ENCODE assay signal across 24 cellular contexts in the genomic region with DNA sequence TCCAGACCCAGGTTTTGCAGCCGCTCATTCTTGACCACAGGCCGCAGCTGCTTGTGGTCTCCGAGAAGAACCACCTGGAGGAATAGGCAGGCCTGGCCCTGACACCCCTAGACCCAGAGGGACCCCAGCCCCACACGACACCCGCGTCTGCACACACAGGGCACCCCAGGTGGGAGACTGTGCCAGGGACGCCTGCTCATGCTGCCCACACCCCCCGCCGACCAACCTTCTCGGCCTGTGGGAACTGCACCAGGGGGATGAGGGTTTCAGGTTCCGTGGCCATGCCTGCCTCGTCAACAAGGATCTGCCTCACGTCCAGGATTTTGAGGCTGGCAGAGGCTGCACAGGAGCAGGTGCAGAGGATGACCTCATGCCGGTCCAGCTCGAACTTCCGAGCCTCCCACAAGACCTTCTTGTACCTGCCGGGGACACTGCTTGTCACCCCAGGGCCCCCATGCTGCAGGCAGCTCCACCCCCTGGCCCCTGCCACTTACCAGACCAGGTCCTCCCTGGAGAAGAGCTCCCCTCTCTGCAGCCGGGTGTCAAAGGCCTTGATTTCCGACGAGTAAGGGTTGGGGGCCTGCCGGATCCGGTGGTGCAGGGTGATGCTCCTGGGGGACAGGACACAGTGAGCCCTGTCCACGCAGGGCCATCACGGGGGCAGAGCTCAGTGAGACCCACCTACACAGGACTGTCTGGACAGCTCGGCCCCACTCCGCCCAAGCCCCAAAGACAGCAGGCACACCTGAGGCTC. TPM values are rescaled to one million over a fixed set of nuclear protein-coding genes. Genes with fewer than 3 reads are reported as not detected.
DNase-seq lines count a peak whose midpoint lies in the region; ATAC-seq, FAIRE-seq and TF ChIP-seq lines count a peak whose summit lies in the region.
"Had no signal": no experiment of that assay in that cellular context is flagged by ENCODE, and none has a peak within 500 bp of the region (broad histone marks: within the 10 kb centered on the region; RNA-seq: fewer than 3 reads in every experiment).

No MANE protein-coding gene starts in this region.

- DNase-seq in HepG2 (ENCODE audit: low spot score) (no peak), right lobe of liver (no peak), HTR-8/SVneo (ENCODE audit: insufficient read length, low spot score) (no peak), RWPE2 (ENCODE audit: low spot score) (peak; percentile 88), neuronal stem cell (ENCODE audit: low spot score) (no peak), Right ventricle myocardium inferior (ENCODE audit: missing footprints) (no peak), chondrocyte (ENCODE audit: low spot score) (no peak)
- no peak for DNase-seq in activated CD8-positive, alpha-beta memory T cell treated with anti-CD3 and anti-CD28 coated beads, Interleukin-2, amount 50 U/mL, for 4 hours
- DNase-seq: 8988T; C1 segment of cervical spinal cord; CD4-positive, CD25-positive, alpha-beta regulatory T cell; CD8-positive, alpha-beta memory T cell; COR-L47; DMS153; DMS79; GDM1; GM23248; HCEC 1CT had no signal

- in situ Hi-C loops in HepG2 (cut with HindIII; ENCODE audit: extremely low pct_ligation_motif_present, low pct_unique_long_range_greater_than_20kb), result no loop called here

- no peaks in the 10 kb centered on the region for H3K27me3 Mint-ChIP-seq in chondrocyte (ENCODE audit: low read depth)
- H3K27me3 Mint-ChIP-seq: CD4-positive, CD25-positive, alpha-beta regulatory T cell; CD8-positive, alpha-beta memory T cell had no signal

- no peak overlapping the region for H2BK15ac ChIP-seq in neuronal stem cell (ENCODE audit: low read length)

- H2AFZ ChIP-seq in HepG2 (ENCODE audit: low read length), result no peak overlapping the region
- H2AFZ ChIP-seq in neuronal stem cell (ENCODE audit: low read length), result no peak overlapping the region
- H2AFZ ChIP-seq: GM23248 had no signal

- H3K14ac ChIP-seq in neuronal stem cell (ENCODE audit: low read length), result peak overlapping the region; percentile 89

- TF ChIP-seq POLR2A in HepG2 (IDR thresholded peaks at IDR 0.05; ENCODE audit: insufficient read depth in 1 of 2, low read depth in 2 of 2, low read length in 2 of 2) (no peak), right lobe of liver (IDR thresholded peaks at IDR 0.05) (no peak)

- no peaks in the 10 kb centered on the region for H3K79me2 ChIP-seq in HepG2 (ENCODE audit: insufficient read depth, low read length)

- peak overlapping the region; percentile 10 for H2BK12ac ChIP-seq in neuronal stem cell (ENCODE audit: low read length)

- H3K18ac ChIP-seq in neuronal stem cell (ENCODE audit: low read length), result peak overlapping the region; percentile 38

- peaks cover 1% of the 10 kb centered on the region for H3K79me1 ChIP-seq in neuronal stem cell (ENCODE audit: low read depth, low read length)

- H3K27ac ChIP-seq in HepG2 (ENCODE audit: extremely low read length, insufficient read depth, low read length), result no peak overlapping the region
- H3K27ac ChIP-seq in right lobe of liver, result no peak overlapping the region
- H3K27ac ChIP-seq in RWPE2 (ENCODE audit: poor library complexity, severe bottlenecking), result no peak overlapping the region
- H3K27ac ChIP-seq in neuronal stem cell (replicated peaks; ENCODE audit: low read length), result no peak overlapping the region
- H3K27ac ChIP-seq: GM23248, KMS-11 had no signal

- H3K9ac ChIP-seq in HepG2 (ENCODE audit: insufficient read depth, low read depth, low read length) (no peak overlapping the region), neuronal stem cell (ENCODE audit: low read depth, low read length, poor library complexity) (no peak overlapping the region)
- H3K9ac ChIP-seq: GM23248, KMS-11 had no signal

- H2BK5ac ChIP-seq in neuronal stem cell (ENCODE audit: low read length), result no peak overlapping the region

- H3K9me3 Mint-ChIP-seq in chondrocyte (ENCODE audit: low read depth), result no peaks in the 10 kb centered on the region
- H3K9me3 Mint-ChIP-seq: CD4-positive, CD25-positive, alpha-beta regulatory T cell; CD8-positive, alpha-beta memory T cell had no signal

- peak overlapping the region; percentile 65 for H3K23ac ChIP-seq in neuronal stem cell (ENCODE audit: low read depth, low read length, poor library complexity)

- H3K4me2 ChIP-seq in HepG2 (ENCODE audit: low read depth, low read length), result no peak overlapping the region
- H3K4me2 ChIP-seq in neuronal stem cell (ENCODE audit: insufficient read depth, low read length, poor library complexity, severe bottlenecking), result no peak overlapping the region
- H3K4me2 ChIP-seq: KMS-11 had no signal

- H3K4me3 Mint-ChIP-seq in chondrocyte (ENCODE audit: unreplicated experiment), result no peak overlapping the region
- H3K4me3 Mint-ChIP-seq: CD8-positive, alpha-beta memory T cell had no signal

- H3K27ac Mint-ChIP-seq in chondrocyte (ENCODE audit: unreplicated experiment), result no peak overlapping the region

- peaks cover 21% of the 10 kb centered on the region for H3K4me1 ChIP-seq in HepG2 (ENCODE audit: insufficient read depth, low read length)
- H3K4me1 ChIP-seq in right lobe of liver, result no peaks in the 10 kb centered on the region
- no peaks in the 10 kb centered on the region for H3K4me1 ChIP-seq in RWPE2 (ENCODE audit: insufficient read depth, poor library complexity, severe bottlenecking)
- peaks cover 8 to 10% of the 10 kb centered on the region in 2 donors for H3K4me1 ChIP-seq in neuronal stem cell (ENCODE audit: control insufficient read depth in 2 of 2, insufficient read depth in 1 of 2, low read depth in 1 of 2, low read length in 2 of 2)

- no peak for FAIRE-seq in HepG2 (lab: Jason Lieb, UNC)
- peak; percentile 60 for FAIRE-seq in HTR-8/SVneo (lab: Jason Lieb, UNC)
- FAIRE-seq: GM19239, H54 had no signal

- no peak overlapping the region for H4K8ac ChIP-seq in neuronal stem cell (ENCODE audit: low read depth, low read length)

- intact Hi-C loops in HepG2 (cut with micrococcal nuclease; ENCODE audit: unreplicated experiment), result no loop called here
- intact Hi-C loops in right lobe of liver (cut with DNase I), result no loop called here
- intact Hi-C loops in Right ventricle myocardium inferior (cut with DNase I), result no loop called here

- 95% methylated on average over 18 of the region's 26 CpGs for WGBS in HepG2 (ENCODE audit: low lambda C conversion rate)
- WGBS in right lobe of liver (ENCODE audit: insufficient coverage, low coverage, low lambda C conversion rate, missing lambda C conversion rate), result 100% methylated on average over 1 of the region's 26 CpGs
- WGBS in neuronal stem cell (ENCODE audit: extremely low coverage in 2 of 2, insufficient read length in 2 of 2, insufficient replicate concordance in 1 of 2), 2 donors, result no CpG with 5 or more reads among the region's 26 CpGs

- CTCF ChIA-PET in HepG2 (lab: Yijun Ruan, JAX; ENCODE audit: low intra/inter-chr PET ratio, low total read pairs), result no interaction called here

- POLR2A ChIA-PET in HepG2 (lab: Yijun Ruan, JAX), result interaction anchor here (1.4 kb wide), 1 partner anchor 13 kb away, joined by 3 read pairs; the partner anchor contains the start of gene HELZ2

- no peaks in the 10 kb centered on the region for H3K9me3 ChIP-seq in HepG2 (ENCODE audit: low read length)
- H3K9me3 ChIP-seq in right lobe of liver, result no peaks in the 10 kb centered on the region
- H3K9me3 ChIP-seq in RWPE2 (ENCODE audit: severe bottlenecking), result no peaks in the 10 kb centered on the region
- H3K9me3 ChIP-seq in neuronal stem cell (replicated peaks in 1 of 2; ENCODE audit: control insufficient read depth in 2 of 2, insufficient read depth in 1 of 2, low read depth in 1 of 2, low read length in 2 of 2), result no peaks in the 10 kb centered on the region

- ATAC-seq in HepG2, result no peak
- ATAC-seq in right lobe of liver, result no peak
- no peak for ATAC-seq in RWPE2 (ENCODE audit: low read depth)
- no peak for ATAC-seq in Right ventricle myocardium inferior

- H3K36me3 Mint-ChIP-seq in chondrocyte (ENCODE audit: low read depth), result peaks cover 4% of the 10 kb centered on the region

- H3K27me3 ChIP-seq in HepG2 (ENCODE audit: control insufficient read depth in 1 of 2, insufficient read depth in 2 of 2, low read length in 2 of 2), result peaks cover 3 to 4% of the 10 kb centered on the region in 2 experiments; a peak in 2 of 5 replicates
- no peaks in the 10 kb centered on the region for H3K27me3 ChIP-seq in right lobe of liver
- no peaks in the 10 kb centered on the region for H3K27me3 ChIP-seq in RWPE2 (ENCODE audit: insufficient read depth, poor library complexity, severe bottlenecking)
- H3K27me3 ChIP-seq in neuronal stem cell (ENCODE audit: control insufficient read depth in 3 of 3, insufficient read depth in 3 of 3, low read depth in 1 of 3, low read length in 3 of 3), result no peaks in the 10 kb centered on the region

- TF ChIP-seq RAD21 in HepG2 (CRISPR knock-in tag; IDR thresholded peaks at IDR 0.05), result no peak

- H4K91ac ChIP-seq in neuronal stem cell (ENCODE audit: low read depth, low read length, poor library complexity), result no peak overlapping the region

- H4K20me1 ChIP-seq in HepG2 (ENCODE audit: insufficient read depth, low read length), result no peaks in the 10 kb centered on the region; the same call in 1 of the 2 replicates

- no peak overlapping the region for H3K4me3 ChIP-seq in HepG2 (replicated peaks in 1 of 3; ENCODE audit: insufficient read depth in 1 of 3, low read depth in 2 of 3, low read length in 3 of 3)
- H3K4me3 ChIP-seq in right lobe of liver, result no peak overlapping the region
- H3K4me3 ChIP-seq in RWPE2 (ENCODE audit: severe bottlenecking), result no peak overlapping the region
- peak overlapping the region in 1 of 2 donors; percentile 37 for H3K4me3 ChIP-seq in neuronal stem cell (ENCODE audit: low read length in 2 of 2)
- H3K4me3 ChIP-seq: GM23248 had no signal

- H2AK5ac ChIP-seq in neuronal stem cell (ENCODE audit: low read depth, low read length), result peak overlapping the region; percentile 81

- no TSS peak for BruUV-seq in HepG2 (replicated peaks; lab: Mats Ljungman, UMichigan)

- no peak overlapping the region for H2BK120ac ChIP-seq in neuronal stem cell (ENCODE audit: low read depth, low read length)

- no peak overlapping the region for H3K4ac ChIP-seq in neuronal stem cell (ENCODE audit: low read length)

- no peak for TF ChIP-seq EP300 in HepG2 (IDR thresholded peaks at IDR 0.05; ENCODE audit: low read depth in 2 of 2, low read length in 2 of 2)
- TF ChIP-seq EP300 in HepG2 (CRISPR knock-in tag; IDR thresholded peaks at IDR 0.05; ENCODE audit: borderline replicate concordance), result no peak

- H3K4me1 Mint-ChIP-seq in chondrocyte (ENCODE audit: low read depth), result no peaks in the 10 kb centered on the region

- H3K36me3 ChIP-seq in HepG2 (replicated peaks in 1 of 2; ENCODE audit: control insufficient read depth in 1 of 2, insufficient read depth in 2 of 2, low read length in 2 of 2) (no peaks in the 10 kb centered on the region; a peak in 1 of 5 replicates), right lobe of liver (peaks cover 0 to 43% (median 15%) of the 10 kb centered on the region in 4 donors), RWPE2 (ENCODE audit: low read depth) (peaks cover 43% of the 10 kb centered on the region), neuronal stem cell (replicated peaks in 1 of 2; ENCODE audit: control insufficient read depth in 2 of 2, insufficient read depth in 2 of 2, low read length in 2 of 2) (no peaks in the 10 kb centered on the region)

- TF ChIP-seq CTCF in HepG2 (CRISPR knock-in tag; IDR thresholded peaks at IDR 0.05) (no peak), right lobe of liver (IDR thresholded peaks at IDR 0.05) (no peak), RWPE2 (IDR thresholded peaks at IDR 0.05; ENCODE audit: poor library complexity, severe bottlenecking) (no peak), chondrocyte (IDR thresholded peaks at IDR 0.05) (no peak)

RNA-seq across cellular contexts. Expression of gene FNDC11, which starts 7.1 kb away (rescaled TPM):
- total RNA-seq in HepG2 (2016; rRNA removed; fragmentation: Illumina TruSeq; extraction: Trizol) (not detected in 2 replicates), right lobe of liver (not detected), Right ventricle myocardium inferior (0.16 TPM), chondrocyte (0.25 to 0.38 TPM in 2 of 3 replicates, not detected in the other)
- total RNA-seq in HepG2 (2016; cell fraction: cytosol; rRNA removed; fragmentation: Illumina TruSeq; extraction: Trizol; ENCODE audit: low read depth), result not detected in 2 replicates
- total RNA-seq in HepG2 (2016; cell fraction: insoluble cytoplasmic fraction; rRNA removed; fragmentation: Illumina TruSeq; extraction: Trizol), result not detected in 2 replicates
- total RNA-seq in HepG2 (2016; cell fraction: membrane; rRNA removed; fragmentation: Illumina TruSeq; extraction: Trizol), result not detected in 2 replicates
- not detected in 2 replicates for total RNA-seq in HepG2 (2016; cell fraction: nucleus; rRNA removed; fragmentation: Illumina TruSeq; extraction: Trizol)
- 0.07 and 0.13 TPM in 2 replicates for polyA plus RNA-seq in HepG2 (2011; rRNA removed)
- polyA plus RNA-seq in HepG2 (2011; cell fraction: cytosol; rRNA removed), result 0.19 and 0.23 TPM in 2 replicates
- polyA plus RNA-seq in HepG2 (2011; cell fraction: nucleus; rRNA removed), result 0.45 and 0.48 TPM in 2 replicates
- 0.05 TPM in 1 of 2 replicates, not detected in the other for polyA plus RNA-seq in HepG2 (2012)
- not detected in 2 replicates for polyA plus RNA-seq in HepG2 (2016; cell fraction: cytosol; fragmentation: Illumina TruSeq; extraction: Trizol; ENCODE audit: low read depth)
- not detected in 2 replicates for polyA plus RNA-seq in HepG2 (2016; cell fraction: insoluble cytoplasmic fraction; fragmentation: Illumina TruSeq; extraction: Trizol; ENCODE audit: low read depth)
- polyA plus RNA-seq in HepG2 (2016; cell fraction: membrane; fragmentation: Illumina TruSeq; extraction: Trizol; ENCODE audit: low read depth), result not detected in 2 replicates
- polyA plus RNA-seq in HepG2 (2016; cell fraction: nucleus; fragmentation: Illumina TruSeq; extraction: Trizol; ENCODE audit: insufficient read depth, low read depth), result not detected in 2 replicates
- 0.10 and 0.84 TPM in 2 replicates for polyA minus RNA-seq in HepG2 (2011; rRNA and poly(A)+ RNA removed; ENCODE audit: low replicate concordance)
- not detected in 2 replicates for polyA minus RNA-seq in HepG2 (2011; cell fraction: cytosol; rRNA and poly(A)+ RNA removed)
- polyA minus RNA-seq in HepG2 (2011; cell fraction: nucleus; rRNA and poly(A)+ RNA removed), result not detected in 2 replicates
- polyA plus RNA-seq in neuronal stem cell (2013, experiment 1 of 2), result 7.5 TPM
- polyA plus RNA-seq in neuronal stem cell (2013, experiment 2 of 2), result 7.2 TPM
- total RNA-seq: Daoy had no signal
- polyA plus RNA-seq: CD8-positive, alpha-beta memory T cell had no signal

RNA-seq across cellular contexts. Expression of gene HELZ2, which starts 13.0 kb away (rescaled TPM):
- total RNA-seq in HepG2 (2016; rRNA removed; fragmentation: Illumina TruSeq; extraction: Trizol) (8.4 and 10.1 TPM in 2 replicates), right lobe of liver (10 to 100 TPM; 14.8 to 30.3 (median 24.1) TPM), Right ventricle myocardium inferior (12.8 TPM), chondrocyte (13.6 to 18.1 TPM (median 14.9 TPM) in 3 replicates)
- total RNA-seq in HepG2 (2016; cell fraction: cytosol; rRNA removed; fragmentation: Illumina TruSeq; extraction: Trizol; ENCODE audit: low read depth), result 1.7 and 2.1 TPM in 2 replicates
- total RNA-seq in HepG2 (2016; cell fraction: insoluble cytoplasmic fraction; rRNA removed; fragmentation: Illumina TruSeq; extraction: Trizol), result 6.8 and 10.0 TPM in 2 replicates
- total RNA-seq in HepG2 (2016; cell fraction: membrane; rRNA removed; fragmentation: Illumina TruSeq; extraction: Trizol), result 2.8 and 4.3 TPM in 2 replicates
- 12.8 and 18.4 TPM in 2 replicates for total RNA-seq in HepG2 (2016; cell fraction: nucleus; rRNA removed; fragmentation: Illumina TruSeq; extraction: Trizol)
- polyA plus RNA-seq in HepG2 (2011; rRNA removed), result 9.6 and 16.1 TPM in 2 replicates
- polyA plus RNA-seq in HepG2 (2011; cell fraction: cytosol; rRNA removed), result 4.5 and 6.0 TPM in 2 replicates
- polyA plus RNA-seq in HepG2 (2011; cell fraction: nucleus; rRNA removed), result 39.6 and 48.2 TPM in 2 replicates
- 12.3 and 14.4 TPM in 2 replicates for polyA plus RNA-seq in HepG2 (2012)
- 0.26 and 0.46 TPM in 2 replicates for polyA plus RNA-seq in HepG2 (2016; cell fraction: cytosol; fragmentation: Illumina TruSeq; extraction: Trizol; ENCODE audit: low read depth)
- polyA plus RNA-seq in HepG2 (2016; cell fraction: insoluble cytoplasmic fraction; fragmentation: Illumina TruSeq; extraction: Trizol; ENCODE audit: low read depth), result 5.2 and 6.9 TPM in 2 replicates
- polyA plus RNA-seq in HepG2 (2016; cell fraction: membrane; fragmentation: Illumina TruSeq; extraction: Trizol; ENCODE audit: low read depth), result 0.43 and 0.84 TPM in 2 replicates
- 17.4 and 18.8 TPM in 2 replicates for polyA plus RNA-seq in HepG2 (2016; cell fraction: nucleus; fragmentation: Illumina TruSeq; extraction: Trizol; ENCODE audit: insufficient read depth, low read depth)
- polyA minus RNA-seq in HepG2 (2011; rRNA and poly(A)+ RNA removed; ENCODE audit: low replicate concordance), result 33.2 and 74.9 TPM in 2 replicates
- polyA minus RNA-seq in HepG2 (2011; cell fraction: cytosol; rRNA and poly(A)+ RNA removed), result 41.7 and 42.0 TPM in 2 replicates
- polyA minus RNA-seq in HepG2 (2011; cell fraction: nucleus; rRNA and poly(A)+ RNA removed), result 35.3 and 47.0 TPM in 2 replicates
- 5.7 TPM for polyA plus RNA-seq in neuronal stem cell (2013, experiment 1 of 2)
- polyA plus RNA-seq in neuronal stem cell (2013, experiment 2 of 2), result 5.8 TPM

RNA-seq across cellular contexts. Expression of gene SRMS, which starts 13.5 kb away (rescaled TPM):
- total RNA-seq in HepG2 (2016; rRNA removed; fragmentation: Illumina TruSeq; extraction: Trizol), result not detected in 2 replicates
- total RNA-seq in HepG2 (2016; cell fraction: cytosol; rRNA removed; fragmentation: Illumina TruSeq; extraction: Trizol; ENCODE audit: low read depth), result not detected in 2 replicates
- total RNA-seq in HepG2 (2016; cell fraction: insoluble cytoplasmic fraction; rRNA removed; fragmentation: Illumina TruSeq; extraction: Trizol), result not detected in 2 replicates
- not detected in 2 replicates for total RNA-seq in HepG2 (2016; cell fraction: membrane; rRNA removed; fragmentation: Illumina TruSeq; extraction: Trizol)
- total RNA-seq in HepG2 (2016; cell fraction: nucleus; rRNA removed; fragmentation: Illumina TruSeq; extraction: Trizol), result not detected in 2 replicates
- polyA plus RNA-seq in HepG2 (2011; rRNA removed), result 0.09 TPM in 1 of 2 replicates, not detected in the other
- not detected in 2 replicates for polyA plus RNA-seq in HepG2 (2011; cell fraction: cytosol; rRNA removed)
- 0.10 and 0.37 TPM in 2 replicates for polyA plus RNA-seq in HepG2 (2011; cell fraction: nucleus; rRNA removed)
- polyA plus RNA-seq in HepG2 (2012), result 0.17 TPM in 1 of 2 replicates, not detected in the other
- not detected in 2 replicates for polyA plus RNA-seq in HepG2 (2016; cell fraction: cytosol; fragmentation: Illumina TruSeq; extraction: Trizol; ENCODE audit: low read depth)
- not detected in 2 replicates for polyA plus RNA-seq in HepG2 (2016; cell fraction: insoluble cytoplasmic fraction; fragmentation: Illumina TruSeq; extraction: Trizol; ENCODE audit: low read depth)
- polyA plus RNA-seq in HepG2 (2016; cell fraction: membrane; fragmentation: Illumina TruSeq; extraction: Trizol; ENCODE audit: low read depth), result not detected in 2 replicates
- not detected in 2 replicates for polyA plus RNA-seq in HepG2 (2016; cell fraction: nucleus; fragmentation: Illumina TruSeq; extraction: Trizol; ENCODE audit: insufficient read depth, low read depth)
- polyA minus RNA-seq in HepG2 (2011; rRNA and poly(A)+ RNA removed; ENCODE audit: low replicate concordance), result 0.28 TPM in 1 of 2 replicates, not detected in the other
- polyA minus RNA-seq in HepG2 (2011; cell fraction: cytosol; rRNA and poly(A)+ RNA removed), result not detected in 2 replicates
- not detected in 2 replicates for polyA minus RNA-seq in HepG2 (2011; cell fraction: nucleus; rRNA and poly(A)+ RNA removed)
- not detected for total RNA-seq in right lobe of liver
- not detected for polyA plus RNA-seq in neuronal stem cell (2013, experiment 1 of 2)
- polyA plus RNA-seq in neuronal stem cell (2013, experiment 2 of 2), result not detected
- not detected for total RNA-seq in Right ventricle myocardium inferior
- total RNA-seq in chondrocyte, result not detected in 3 replicates
- total RNA-seq: A673; CD4-positive, CD25-positive, alpha-beta regulatory T cell; CD8-positive, alpha-beta memory T cell; Daoy; GM23248 had no signal
- polyA plus RNA-seq: AG04450; CD4-positive, CD25-positive, alpha-beta regulatory T cell; CD8-positive, alpha-beta memory T cell; GM23248 had no signal

RNA-seq across cellular contexts. Expression of gene PTK6, which starts 23.9 kb away (rescaled TPM):
- not detected in 2 replicates for total RNA-seq in HepG2 (2016; rRNA removed; fragmentation: Illumina TruSeq; extraction: Trizol)
- total RNA-seq in HepG2 (2016; cell fraction: cytosol; rRNA removed; fragmentation: Illumina TruSeq; extraction: Trizol; ENCODE audit: low read depth), result not detected in 2 replicates
- not detected in 2 replicates for total RNA-seq in HepG2 (2016; cell fraction: insoluble cytoplasmic fraction; rRNA removed; fragmentation: Illumina TruSeq; extraction: Trizol)
- total RNA-seq in HepG2 (2016; cell fraction: membrane; rRNA removed; fragmentation: Illumina TruSeq; extraction: Trizol), result not detected in 2 replicates
- not detected in 2 replicates for total RNA-seq in HepG2 (2016; cell fraction: nucleus; rRNA removed; fragmentation: Illumina TruSeq; extraction: Trizol)
- 0.07 and 0.08 TPM in 2 replicates for polyA plus RNA-seq in HepG2 (2011; rRNA removed)
- 0.05 and 0.08 TPM in 2 replicates for polyA plus RNA-seq in HepG2 (2011; cell fraction: cytosol; rRNA removed)
- polyA plus RNA-seq in HepG2 (2011; cell fraction: nucleus; rRNA removed), result 0.27 and 0.42 TPM in 2 replicates
- 0.09 and 0.11 TPM in 2 replicates for polyA plus RNA-seq in HepG2 (2012)
- polyA plus RNA-seq in HepG2 (2016; cell fraction: cytosol; fragmentation: Illumina TruSeq; extraction: Trizol; ENCODE audit: low read depth), result not detected in 2 replicates
- polyA plus RNA-seq in HepG2 (2016; cell fraction: insoluble cytoplasmic fraction; fragmentation: Illumina TruSeq; extraction: Trizol; ENCODE audit: low read depth), result not detected in 2 replicates
- not detected in 2 replicates for polyA plus RNA-seq in HepG2 (2016; cell fraction: membrane; fragmentation: Illumina TruSeq; extraction: Trizol; ENCODE audit: low read depth)
- polyA plus RNA-seq in HepG2 (2016; cell fraction: nucleus; fragmentation: Illumina TruSeq; extraction: Trizol; ENCODE audit: insufficient read depth, low read depth), result not detected in 2 replicates
- 0.18 and 9.4 TPM in 2 replicates for polyA minus RNA-seq in HepG2 (2011; rRNA and poly(A)+ RNA removed; ENCODE audit: low replicate concordance)
- not detected in 2 replicates for polyA minus RNA-seq in HepG2 (2011; cell fraction: cytosol; rRNA and poly(A)+ RNA removed)
- 0.12 and 0.13 TPM in 2 replicates for polyA minus RNA-seq in HepG2 (2011; cell fraction: nucleus; rRNA and poly(A)+ RNA removed)
- 10 to 100 TPM in 1 of 6 experiments, 1 to 10 TPM in 3, under 1 TPM in 2; 0.78 to 11.0 (median 3.6) TPM for total RNA-seq in right lobe of liver
- polyA plus RNA-seq in neuronal stem cell (2013, experiment 1 of 2), result not detected
- not detected for polyA plus RNA-seq in neuronal stem cell (2013, experiment 2 of 2)
- 0.11 TPM for total RNA-seq in Right ventricle myocardium inferior
- total RNA-seq in chondrocyte, result not detected in 3 replicates
- total RNA-seq: A673, Daoy, GM23248 had no signal
- polyA plus RNA-seq: GM23248 had no signal

RNA-seq across cellular contexts. Expression of gene PPDPF, which starts 40.5 kb away (rescaled TPM):
- total RNA-seq in HepG2 (2016; rRNA removed; fragmentation: Illumina TruSeq; extraction: Trizol), result 6.0 and 7.0 TPM in 2 replicates
- 21.9 and 23.8 TPM in 2 replicates for total RNA-seq in HepG2 (2016; cell fraction: cytosol; rRNA removed; fragmentation: Illumina TruSeq; extraction: Trizol; ENCODE audit: low read depth)
- total RNA-seq in HepG2 (2016; cell fraction: insoluble cytoplasmic fraction; rRNA removed; fragmentation: Illumina TruSeq; extraction: Trizol), result 4.3 and 5.4 TPM in 2 replicates
- total RNA-seq in HepG2 (2016; cell fraction: membrane; rRNA removed; fragmentation: Illumina TruSeq; extraction: Trizol), result 16.4 and 22.5 TPM in 2 replicates
- total RNA-seq in HepG2 (2016; cell fraction: nucleus; rRNA removed; fragmentation: Illumina TruSeq; extraction: Trizol), result 5.4 and 6.2 TPM in 2 replicates
- polyA plus RNA-seq in HepG2 (2011; rRNA removed), result 1.8 and 2.2 TPM in 2 replicates
- 2.4 and 6.2 TPM in 2 replicates for polyA plus RNA-seq in HepG2 (2011; cell fraction: cytosol; rRNA removed)
- 6.3 and 9.5 TPM in 2 replicates for polyA plus RNA-seq in HepG2 (2011; cell fraction: nucleus; rRNA removed)
- 12.0 and 18.6 TPM in 2 replicates for polyA plus RNA-seq in HepG2 (2012)
- polyA plus RNA-seq in HepG2 (2016; cell fraction: cytosol; fragmentation: Illumina TruSeq; extraction: Trizol; ENCODE audit: low read depth), result 606 and 718 TPM in 2 replicates
- 42.4 and 57.7 TPM in 2 replicates for polyA plus RNA-seq in HepG2 (2016; cell fraction: insoluble cytoplasmic fraction; fragmentation: Illumina TruSeq; extraction: Trizol; ENCODE audit: low read depth)
- 288 and 295 TPM in 2 replicates for polyA plus RNA-seq in HepG2 (2016; cell fraction: membrane; fragmentation: Illumina TruSeq; extraction: Trizol; ENCODE audit: low read depth)
- 40.1 and 40.2 TPM in 2 replicates for polyA plus RNA-seq in HepG2 (2016; cell fraction: nucleus; fragmentation: Illumina TruSeq; extraction: Trizol; ENCODE audit: insufficient read depth, low read depth)
- polyA minus RNA-seq in HepG2 (2011; rRNA and poly(A)+ RNA removed; ENCODE audit: low replicate concordance), result 8.4 and 13.9 TPM in 2 replicates
- polyA minus RNA-seq in HepG2 (2011; cell fraction: cytosol; rRNA and poly(A)+ RNA removed), result 15.8 and 39.4 TPM in 2 replicates
- polyA minus RNA-seq in HepG2 (2011; cell fraction: nucleus; rRNA and poly(A)+ RNA removed), result 4.5 and 4.8 TPM in 2 replicates
- total RNA-seq in right lobe of liver, result 10 to 100 TPM; 50.2 to 99.4 (median 76.7) TPM
- 310 TPM for polyA plus RNA-seq in neuronal stem cell (2013, experiment 1 of 2)
- polyA plus RNA-seq in neuronal stem cell (2013, experiment 2 of 2), result 296 TPM
- total RNA-seq in Right ventricle myocardium inferior, result 261 TPM
- 245 to 268 TPM (median 261 TPM) in 3 replicates for total RNA-seq in chondrocyte
